ENCODE assay signal across 10 cellular contexts in the genomic region with DNA sequence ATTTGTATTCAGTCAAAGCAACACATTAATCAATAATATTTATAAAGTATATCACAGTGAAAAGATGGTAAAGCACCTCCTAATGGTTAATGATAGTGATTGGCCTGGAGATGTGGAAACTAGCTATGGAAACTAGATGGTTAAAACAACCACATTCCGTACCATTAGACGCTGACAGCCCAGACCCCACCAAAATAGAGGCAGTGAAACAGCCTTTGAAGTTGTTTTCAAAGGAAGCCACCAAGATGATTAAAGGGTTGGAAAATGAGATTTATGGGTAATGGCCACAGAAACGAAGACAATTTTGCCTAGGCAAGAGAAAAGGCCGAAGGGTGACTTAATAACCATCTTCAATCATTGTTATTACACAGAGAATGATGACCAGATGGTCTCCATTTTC.
DNase-seq lines count a peak whose midpoint lies in the region; ATAC-seq and TF ChIP-seq lines count a peak whose summit lies in the region.
"Had no signal": no experiment of that assay in that cellular context is flagged by ENCODE, and none has a peak within 500 bp of the region (broad histone marks: within the 10 kb centered on the region; RNA-seq: fewer than 3 reads in every experiment).

No MANE protein-coding gene starts in this region.

- H3K4me1 ChIP-seq in HCT116 (ENCODE audit: control insufficient read depth in 1 of 2, insufficient read depth in 2 of 2, low read length in 2 of 2) (peaks cover 7 to 19% of the 10 kb centered on the region in 2 experiments), gastroesophageal sphincter (peaks cover 32 to 74% (median 41%) of the 10 kb centered on the region in 3 donors)

- H3K27ac ChIP-seq in HCT116 (ENCODE audit: low read depth, low read length) (no peak overlapping the region; the same call in 1 of the 2 replicates), gastroesophageal sphincter (peak overlapping the region; percentile 62 to 87 (median 82)), WERI-Rb-1 (no peak overlapping the region)

- peak overlapping the region; percentile 49 for H3K4me3 Mint-ChIP-seq in activated CD8-positive, alpha-beta T cell treated with anti-CD3 and anti-CD28 coated beads for 36 hours
- H3K4me3 Mint-ChIP-seq in stimulated activated naive CD8-positive, alpha-beta T cell treated with anti-CD3 and anti-CD28 coated beads, Interleukin-15, Interleukin-2, amounts not matched to agents 100 ng/mL and 50 ng/mL, for 24 hours: peak overlapping the region; percentile 25
- H3K4me3 Mint-ChIP-seq in WTC11: no peak overlapping the region

- ATAC-seq in HCT116: no peak
- ATAC-seq in activated CD8-positive, alpha-beta T cell treated with anti-CD3 and anti-CD28 coated beads for 36 hours: peak; percentile 37
- ATAC-seq in gastroesophageal sphincter: no peak
- no peak for ATAC-seq in WTC11
- ATAC-seq in activated CD4-positive, CD25-positive, alpha-beta regulatory T cell treated with anti-CD3 and anti-CD28 coated beads, Interleukin-2, amount 50 U/mL, for 24 hours: no peak

- TF ChIP-seq EP300 in gastroesophageal sphincter (IDR thresholded peaks at IDR 0.05): no peak

- POLR2A ChIA-PET in HCT116 (lab: Charles Lee): no interaction called here
- POLR2A ChIA-PET in activated CD8-positive, alpha-beta T cell treated with anti-CD3 and anti-CD28 coated beads for 36 hours (lab: Charles Lee): no interaction called here
- POLR2A ChIA-PET in WTC11 (lab: Charles Lee): no interaction called here

- no peak for TF ChIP-seq CTCF in HCT116 (IDR thresholded peaks at IDR 0.05 in 2 of 3, conservative IDR thresholded peaks at IDR 0.05 in 1 of 3; ENCODE audit: borderline replicate concordance in 1 of 3, insufficient read depth in 1 of 3, low read depth in 2 of 3, low read length in 2 of 3)
- no peak for TF ChIP-seq CTCF in activated CD8-positive, alpha-beta T cell treated with anti-CD3 and anti-CD28 coated beads for 36 hours (IDR thresholded peaks at IDR 0.05)
- TF ChIP-seq CTCF in gastroesophageal sphincter (IDR thresholded peaks at IDR 0.05): no peak
- no peak for TF ChIP-seq CTCF in WTC11 (IDR thresholded peaks at IDR 0.05)
- no peak for TF ChIP-seq CTCF in WERI-Rb-1 (IDR thresholded peaks at IDR 0.05; ENCODE audit: low read depth, low read length)

- peak overlapping the region; percentile 60 for H3K4me2 ChIP-seq in HCT116 (ENCODE audit: low read length)

- TF ChIP-seq POLR2A in HCT116 (IDR thresholded peaks at IDR 0.05; ENCODE audit: borderline replicate concordance, extremely low read depth, insufficient read depth, insufficient read length) (no peak), gastroesophageal sphincter (IDR thresholded peaks at IDR 0.05) (no peak)

- CTCF ChIA-PET in HCT116 (lab: Charles Lee): interaction anchor here (1.0 to 2.3 kb wide), 11 partner anchors 9 to 264 kb away, joined by 3 to 13 read pairs (median 6); partner anchors contain the start of gene LPIN3
- CTCF ChIA-PET in activated CD8-positive, alpha-beta T cell treated with anti-CD3 and anti-CD28 coated beads for 36 hours (lab: Charles Lee): interaction anchor here (0.9 to 5.1 kb wide), 15 partner anchors 8 to 264 kb away, joined by 3 to 72 read pairs (median 7); partner anchors contain the start of gene LPIN3
- CTCF ChIA-PET in WTC11 (lab: Charles Lee): interaction anchor here (1.0 to 1.4 kb wide), 5 partner anchors 13 to 109 kb away, joined by 3 to 6 read pairs (median 4); partner anchors contain the start of gene LPIN3

- RAD21 ChIA-PET in HCT116 (lab: Charles Lee; ENCODE audit: low non-redundant PET in 1 of 2, low total read pairs in 2 of 2, uncharacterized antibody in 2 of 2, unreplicated experiment in 2 of 2): interaction anchor here in 1 of 2 experiments (1.3 kb wide), 1 partner anchor 96 kb away, joined by 4 read pairs; no protein-coding TSS in a partner anchor

- H3K79me2 ChIP-seq in HCT116 (ENCODE audit: insufficient read depth, low read length): no peaks in the 10 kb centered on the region

- H3K27me3 ChIP-seq in HCT116 (ENCODE audit: insufficient read depth, low read length) (no peaks in the 10 kb centered on the region), gastroesophageal sphincter (no peaks in the 10 kb centered on the region), WERI-Rb-1 (ENCODE audit: insufficient read depth, low read depth, severe bottlenecking) (no peaks in the 10 kb centered on the region)

- DNase-seq in HCT116 (ENCODE audit: low read depth, low spot score): no peak
- peak; percentile 12 for DNase-seq in activated CD8-positive, alpha-beta T cell treated with anti-CD3 and anti-CD28 coated beads for 36 hours
- no peak for DNase-seq in WTC11 (ENCODE audit: low spot score)
- no peak for DNase-seq in dermis blood vessel endothelial cell
- no peak for DNase-seq in WERI-Rb-1
- DNase-seq: NK-92 treated with Interleukin-12 subunit alpha and Interleukin-12 subunit beta, amount 100 ng/mL, for 24 hours had no signal

- H3K9me2 ChIP-seq in HCT116 (ENCODE audit: insufficient read depth): no peaks in the 10 kb centered on the region

- H3K4me3 ChIP-seq in HCT116 (replicated peaks in 1 of 2; ENCODE audit: low read depth in 1 of 2, low read length in 2 of 2): no peak overlapping the region
- H3K4me3 ChIP-seq in gastroesophageal sphincter: no peak overlapping the region
- H3K4me3 ChIP-seq in WERI-Rb-1 (ENCODE audit: low read depth, low read length): no peak overlapping the region

- no peaks in the 10 kb centered on the region for H3K36me3 Mint-ChIP-seq in activated CD8-positive, alpha-beta T cell treated with anti-CD3 and anti-CD28 coated beads for 36 hours (ENCODE audit: low read depth)
- H3K36me3 Mint-ChIP-seq in stimulated activated naive CD8-positive, alpha-beta T cell treated with anti-CD3 and anti-CD28 coated beads, Interleukin-15, Interleukin-2, amounts not matched to agents 100 ng/mL and 50 ng/mL, for 24 hours (ENCODE audit: low read depth): no peaks in the 10 kb centered on the region
- H3K36me3 Mint-ChIP-seq in WTC11: no peaks in the 10 kb centered on the region
- H3K36me3 Mint-ChIP-seq: activated naive CD4-positive, alpha-beta T cell treated with anti-CD3 and anti-CD28 coated beads, Interleukin-2, amount 50 U/mL, for 24 hours had no signal

- no peak for TF ChIP-seq RAD21 in HCT116 (IDR thresholded peaks at IDR 0.05; ENCODE audit: low read depth)

- no peaks in the 10 kb centered on the region for H3K9me3 Mint-ChIP-seq in activated CD8-positive, alpha-beta T cell treated with anti-CD3 and anti-CD28 coated beads for 36 hours
- H3K9me3 Mint-ChIP-seq in stimulated activated naive CD8-positive, alpha-beta T cell treated with anti-CD3 and anti-CD28 coated beads, Interleukin-15, Interleukin-2, amounts not matched to agents 100 ng/mL and 50 ng/mL, for 24 hours: no peaks in the 10 kb centered on the region
- H3K9me3 Mint-ChIP-seq in WTC11: no peaks in the 10 kb centered on the region
- H3K9me3 Mint-ChIP-seq: activated naive CD4-positive, alpha-beta T cell treated with anti-CD3 and anti-CD28 coated beads, Interleukin-2, amount 50 U/mL, for 24 hours had no signal

- H4K20me1 ChIP-seq in HCT116 (ENCODE audit: insufficient read depth): no peaks in the 10 kb centered on the region

- peaks cover 42% of the 10 kb centered on the region for H3K4me1 Mint-ChIP-seq in activated CD8-positive, alpha-beta T cell treated with anti-CD3 and anti-CD28 coated beads for 36 hours (ENCODE audit: low read depth)
- peaks cover 30% of the 10 kb centered on the region for H3K4me1 Mint-ChIP-seq in stimulated activated naive CD8-positive, alpha-beta T cell treated with anti-CD3 and anti-CD28 coated beads, Interleukin-15, Interleukin-2, amounts not matched to agents 100 ng/mL and 50 ng/mL, for 24 hours (ENCODE audit: low read depth)
- 0 out of 2 replicates have a peak, but pooled peaks cover 4% of the 10 kb centered on the region for H3K4me1 Mint-ChIP-seq in WTC11

- intact Hi-C loops in HCT116 (cut with micrococcal nuclease): loop anchor here (1.0 kb wide), 3 partner anchors 59 to 264 kb away; partner anchors contain the start of gene LPIN3
- intact Hi-C loops in activated CD8-positive, alpha-beta T cell treated with anti-CD3 and anti-CD28 coated beads for 36 hours (cut with micrococcal nuclease): loop anchor here (1.0 to 10.0 kb wide), 3 partner anchors 97 to 265 kb away; no protein-coding TSS in a partner anchor

- H3K27ac Mint-ChIP-seq in activated CD8-positive, alpha-beta T cell treated with anti-CD3 and anti-CD28 coated beads for 36 hours: peak overlapping the region; percentile 81
- peak overlapping the region; percentile 51 for H3K27ac Mint-ChIP-seq in stimulated activated naive CD8-positive, alpha-beta T cell treated with anti-CD3 and anti-CD28 coated beads, Interleukin-15, Interleukin-2, amounts not matched to agents 100 ng/mL and 50 ng/mL, for 24 hours
- H3K27ac Mint-ChIP-seq in WTC11: no peak overlapping the region
- H3K27ac Mint-ChIP-seq: activated naive CD4-positive, alpha-beta T cell treated with anti-CD3 and anti-CD28 coated beads, Interleukin-2, amount 50 U/mL, for 24 hours had no signal

- H3K9me3 ChIP-seq in HCT116 (ENCODE audit: control insufficient read depth in 1 of 2, insufficient read depth in 1 of 2, low read depth in 1 of 2, low read length in 2 of 2) (no peaks in the 10 kb centered on the region), gastroesophageal sphincter (no peaks in the 10 kb centered on the region), WERI-Rb-1 (ENCODE audit: severe bottlenecking) (no peaks in the 10 kb centered on the region)

- BruUV-seq in HCT116 (replicated peaks; lab: Mats Ljungman, UMichigan): no TSS peak

- H3K9ac ChIP-seq in HCT116 (ENCODE audit: low read length): peak overlapping the region; percentile 34

- 63 to 87% methylated on average over 4 of the region's 4 CpGs for WGBS in gastroesophageal sphincter (ENCODE audit: low coverage in 1 of 2), 2 donors

- H3K27me3 Mint-ChIP-seq in activated CD8-positive, alpha-beta T cell treated with anti-CD3 and anti-CD28 coated beads for 36 hours: no peaks in the 10 kb centered on the region
- no peaks in the 10 kb centered on the region for H3K27me3 Mint-ChIP-seq in stimulated activated naive CD8-positive, alpha-beta T cell treated with anti-CD3 and anti-CD28 coated beads, Interleukin-15, Interleukin-2, amounts not matched to agents 100 ng/mL and 50 ng/mL, for 24 hours
- no peaks in the 10 kb centered on the region for H3K27me3 Mint-ChIP-seq in WTC11 (ENCODE audit: low read depth)
- H3K27me3 Mint-ChIP-seq: activated naive CD4-positive, alpha-beta T cell treated with anti-CD3 and anti-CD28 coated beads, Interleukin-2, amount 50 U/mL, for 24 hours had no signal

- H2AFZ ChIP-seq in HCT116 (ENCODE audit: low read depth, low read length, poor library complexity, severe bottlenecking): no peak overlapping the region

- H3K36me3 ChIP-seq in HCT116 (ENCODE audit: control insufficient read depth in 1 of 2, insufficient read depth in 2 of 2, low read length in 2 of 2): no peaks in the 10 kb centered on the region
- no peaks in the 10 kb centered on the region for H3K36me3 ChIP-seq in gastroesophageal sphincter
- no peaks in the 10 kb centered on the region for H3K36me3 ChIP-seq in WERI-Rb-1

TF ChIP-seq in HCT116, 20 proteins besides CTCF, POLR2A, EP300 and RAD21 (continues in another document):
- TF ChIP-seq CBX3 (IDR thresholded peaks at IDR 0.05; ENCODE audit: low read depth): no peak
- TF ChIP-seq ZFX (IDR thresholded peaks at IDR 0.05): no peak

Comparison
In these comparisons a context has a peak if more than half of its experiments do, and no peak if none do; other contexts are left out.
1. H3K27ac ChIP-seq: peak in gastroesophageal sphincter (4 of 4); none in HCT116 (single experiment) and WERI-Rb-1 (single experiment).